ENCODE assay signal across 1 cellular context in genomic region chr3:11096266-11097135, GRCh38.
TF ChIP-seq lines count a peak whose summit lies in the region.

No MANE protein-coding gene starts in this region.

TF ChIP-seq in A549, 52 proteins besides CTCF, POLR2A, EP300 and RAD21 (continued from another document):
- TF ChIP-seq, protein P1, sequence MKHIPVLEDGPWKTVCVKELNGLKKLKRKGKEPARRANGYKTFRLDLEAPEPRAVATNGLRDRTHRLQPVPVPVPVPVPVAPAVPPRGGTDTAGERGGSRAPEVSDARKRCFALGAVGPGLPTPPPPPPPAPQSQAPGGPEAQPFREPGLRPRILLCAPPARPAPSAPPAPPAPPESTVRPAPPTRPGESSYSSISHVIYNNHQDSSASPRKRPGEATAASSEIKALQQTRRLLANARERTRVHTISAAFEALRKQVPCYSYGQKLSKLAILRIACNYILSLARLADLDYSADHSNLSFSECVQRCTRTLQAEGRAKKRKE (CRISPR knock-in tag; IDR thresholded peaks at IDR 0.05; ENCODE audit: low read depth) = no peak
- TF ChIP-seq, protein P2, sequence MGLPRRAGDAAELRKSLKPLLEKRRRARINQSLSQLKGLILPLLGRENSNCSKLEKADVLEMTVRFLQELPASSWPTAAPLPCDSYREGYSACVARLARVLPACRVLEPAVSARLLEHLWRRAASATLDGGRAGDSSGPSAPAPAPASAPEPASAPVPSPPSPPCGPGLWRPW (IDR thresholded peaks at IDR 0.05) = no peak
